In genomic region chr3:147419062-147419701, GRCh38 we compare ENCODE assay signal across 1 cellular context.
TF ChIP-seq lines count a peak whose summit lies in the region.

No MANE protein-coding gene starts in this region.

TF ChIP-seq in WTC11, 78 proteins besides CTCF, POLR2A, EP300 and RAD21 (continued from another document):
- TF ChIP-seq ARID4B (CRISPR knock-in tag; IDR thresholded peaks at IDR 0.05; ENCODE audit: borderline replicate concordance) (peak; percentile 28; the same call in 1 of the 2 replicates), SMAD3 (CRISPR knock-in tag; IDR thresholded peaks at IDR 0.05; ENCODE audit: borderline replicate concordance) (peak; percentile 44; the same call in 1 of the 2 replicates)
TF ChIP-seq in WTC11: peak in this region for 11.
